ENCODE assay signal across 1 cellular context in the genomic region with DNA sequence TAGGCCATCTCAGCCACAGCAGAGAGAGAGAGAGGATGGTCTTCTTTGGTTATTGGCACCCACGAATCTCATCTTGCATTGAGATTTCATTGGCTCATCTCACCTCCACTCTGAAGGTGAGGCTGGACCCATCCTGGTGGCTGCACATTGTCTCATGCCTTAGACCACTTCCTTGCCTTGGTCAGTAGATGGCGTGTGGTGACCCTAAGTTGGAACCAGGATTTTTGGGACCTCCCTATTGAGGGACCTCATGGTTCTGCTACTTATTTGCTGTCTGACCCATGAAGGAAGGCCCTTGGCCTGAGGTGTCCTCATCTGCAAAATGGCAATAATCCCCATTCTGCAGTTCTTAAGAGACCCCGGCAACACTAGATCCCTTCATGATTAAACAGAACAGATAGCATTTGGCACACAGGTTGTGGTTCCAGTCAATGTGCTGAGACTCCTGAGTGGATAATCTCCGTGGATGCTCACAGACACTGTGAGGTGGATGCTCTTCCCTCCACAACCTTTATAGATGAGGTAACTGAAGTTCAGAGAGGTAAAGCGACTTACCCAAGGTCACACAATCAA.
TF ChIP-seq lines count a peak whose summit lies in the region.

No MANE protein-coding gene starts in this region.

TF ChIP-seq in H1, 55 proteins besides CTCF, POLR2A, EP300 and RAD21 (continued from another document):
- TF ChIP-seq, protein P1, sequence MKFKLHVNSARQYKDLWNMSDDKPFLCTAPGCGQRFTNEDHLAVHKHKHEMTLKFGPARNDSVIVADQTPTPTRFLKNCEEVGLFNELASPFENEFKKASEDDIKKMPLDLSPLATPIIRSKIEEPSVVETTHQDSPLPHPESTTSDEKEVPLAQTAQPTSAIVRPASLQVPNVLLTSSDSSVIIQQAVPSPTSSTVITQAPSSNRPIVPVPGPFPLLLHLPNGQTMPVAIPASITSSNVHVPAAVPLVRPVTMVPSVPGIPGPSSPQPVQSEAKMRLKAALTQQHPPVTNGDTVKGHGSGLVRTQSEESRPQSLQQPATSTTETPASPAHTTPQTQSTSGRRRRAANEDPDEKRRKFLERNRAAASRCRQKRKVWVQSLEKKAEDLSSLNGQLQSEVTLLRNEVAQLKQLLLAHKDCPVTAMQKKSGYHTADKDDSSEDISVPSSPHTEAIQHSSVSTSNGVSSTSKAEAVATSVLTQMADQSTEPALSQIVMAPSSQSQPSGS (IDR thresholded peaks at IDR 0.05; ENCODE audit: low read length), result no peak
- no peak for TF ChIP-seq SIN3A (conservative IDR thresholded peaks at IDR 0.05 in 1 of 2, IDR thresholded peaks at IDR 0.05 in 1 of 2; ENCODE audit: low read depth in 1 of 2, low read length in 2 of 2)
- no peak for TF ChIP-seq NRF1 (IDR thresholded peaks at IDR 0.05; ENCODE audit: low read depth, low read length)
- TF ChIP-seq POLR2AphosphoS5 (IDR thresholded peaks at IDR 0.05; ENCODE audit: low read depth, low read length), result no peak
- no peak for TF ChIP-seq RBBP5 (IDR thresholded peaks at IDR 0.05; ENCODE audit: borderline replicate concordance, low read depth, low read length)
- no peak for TF ChIP-seq BCL11A (IDR thresholded peaks at IDR 0.05; ENCODE audit: low read depth in 2 of 2, low read length in 2 of 2)
- TF ChIP-seq HDAC2 (IDR thresholded peaks at IDR 0.05; ENCODE audit: borderline replicate concordance in 1 of 2, low read depth in 2 of 2, low read length in 2 of 2), result no peak
- TF ChIP-seq BRCA1 (IDR thresholded peaks at IDR 0.05; ENCODE audit: low read depth, low read length), result no peak
- TF ChIP-seq, protein P2, sequence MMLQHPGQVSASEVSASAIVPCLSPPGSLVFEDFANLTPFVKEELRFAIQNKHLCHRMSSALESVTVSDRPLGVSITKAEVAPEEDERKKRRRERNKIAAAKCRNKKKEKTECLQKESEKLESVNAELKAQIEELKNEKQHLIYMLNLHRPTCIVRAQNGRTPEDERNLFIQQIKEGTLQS (IDR thresholded peaks at IDR 0.05; ENCODE audit: insufficient read depth, low read depth, low read length), result no peak
- TF ChIP-seq MAFK (IDR thresholded peaks at IDR 0.05; ENCODE audit: low read depth, low read length), result no peak
- TF ChIP-seq, protein P3, sequence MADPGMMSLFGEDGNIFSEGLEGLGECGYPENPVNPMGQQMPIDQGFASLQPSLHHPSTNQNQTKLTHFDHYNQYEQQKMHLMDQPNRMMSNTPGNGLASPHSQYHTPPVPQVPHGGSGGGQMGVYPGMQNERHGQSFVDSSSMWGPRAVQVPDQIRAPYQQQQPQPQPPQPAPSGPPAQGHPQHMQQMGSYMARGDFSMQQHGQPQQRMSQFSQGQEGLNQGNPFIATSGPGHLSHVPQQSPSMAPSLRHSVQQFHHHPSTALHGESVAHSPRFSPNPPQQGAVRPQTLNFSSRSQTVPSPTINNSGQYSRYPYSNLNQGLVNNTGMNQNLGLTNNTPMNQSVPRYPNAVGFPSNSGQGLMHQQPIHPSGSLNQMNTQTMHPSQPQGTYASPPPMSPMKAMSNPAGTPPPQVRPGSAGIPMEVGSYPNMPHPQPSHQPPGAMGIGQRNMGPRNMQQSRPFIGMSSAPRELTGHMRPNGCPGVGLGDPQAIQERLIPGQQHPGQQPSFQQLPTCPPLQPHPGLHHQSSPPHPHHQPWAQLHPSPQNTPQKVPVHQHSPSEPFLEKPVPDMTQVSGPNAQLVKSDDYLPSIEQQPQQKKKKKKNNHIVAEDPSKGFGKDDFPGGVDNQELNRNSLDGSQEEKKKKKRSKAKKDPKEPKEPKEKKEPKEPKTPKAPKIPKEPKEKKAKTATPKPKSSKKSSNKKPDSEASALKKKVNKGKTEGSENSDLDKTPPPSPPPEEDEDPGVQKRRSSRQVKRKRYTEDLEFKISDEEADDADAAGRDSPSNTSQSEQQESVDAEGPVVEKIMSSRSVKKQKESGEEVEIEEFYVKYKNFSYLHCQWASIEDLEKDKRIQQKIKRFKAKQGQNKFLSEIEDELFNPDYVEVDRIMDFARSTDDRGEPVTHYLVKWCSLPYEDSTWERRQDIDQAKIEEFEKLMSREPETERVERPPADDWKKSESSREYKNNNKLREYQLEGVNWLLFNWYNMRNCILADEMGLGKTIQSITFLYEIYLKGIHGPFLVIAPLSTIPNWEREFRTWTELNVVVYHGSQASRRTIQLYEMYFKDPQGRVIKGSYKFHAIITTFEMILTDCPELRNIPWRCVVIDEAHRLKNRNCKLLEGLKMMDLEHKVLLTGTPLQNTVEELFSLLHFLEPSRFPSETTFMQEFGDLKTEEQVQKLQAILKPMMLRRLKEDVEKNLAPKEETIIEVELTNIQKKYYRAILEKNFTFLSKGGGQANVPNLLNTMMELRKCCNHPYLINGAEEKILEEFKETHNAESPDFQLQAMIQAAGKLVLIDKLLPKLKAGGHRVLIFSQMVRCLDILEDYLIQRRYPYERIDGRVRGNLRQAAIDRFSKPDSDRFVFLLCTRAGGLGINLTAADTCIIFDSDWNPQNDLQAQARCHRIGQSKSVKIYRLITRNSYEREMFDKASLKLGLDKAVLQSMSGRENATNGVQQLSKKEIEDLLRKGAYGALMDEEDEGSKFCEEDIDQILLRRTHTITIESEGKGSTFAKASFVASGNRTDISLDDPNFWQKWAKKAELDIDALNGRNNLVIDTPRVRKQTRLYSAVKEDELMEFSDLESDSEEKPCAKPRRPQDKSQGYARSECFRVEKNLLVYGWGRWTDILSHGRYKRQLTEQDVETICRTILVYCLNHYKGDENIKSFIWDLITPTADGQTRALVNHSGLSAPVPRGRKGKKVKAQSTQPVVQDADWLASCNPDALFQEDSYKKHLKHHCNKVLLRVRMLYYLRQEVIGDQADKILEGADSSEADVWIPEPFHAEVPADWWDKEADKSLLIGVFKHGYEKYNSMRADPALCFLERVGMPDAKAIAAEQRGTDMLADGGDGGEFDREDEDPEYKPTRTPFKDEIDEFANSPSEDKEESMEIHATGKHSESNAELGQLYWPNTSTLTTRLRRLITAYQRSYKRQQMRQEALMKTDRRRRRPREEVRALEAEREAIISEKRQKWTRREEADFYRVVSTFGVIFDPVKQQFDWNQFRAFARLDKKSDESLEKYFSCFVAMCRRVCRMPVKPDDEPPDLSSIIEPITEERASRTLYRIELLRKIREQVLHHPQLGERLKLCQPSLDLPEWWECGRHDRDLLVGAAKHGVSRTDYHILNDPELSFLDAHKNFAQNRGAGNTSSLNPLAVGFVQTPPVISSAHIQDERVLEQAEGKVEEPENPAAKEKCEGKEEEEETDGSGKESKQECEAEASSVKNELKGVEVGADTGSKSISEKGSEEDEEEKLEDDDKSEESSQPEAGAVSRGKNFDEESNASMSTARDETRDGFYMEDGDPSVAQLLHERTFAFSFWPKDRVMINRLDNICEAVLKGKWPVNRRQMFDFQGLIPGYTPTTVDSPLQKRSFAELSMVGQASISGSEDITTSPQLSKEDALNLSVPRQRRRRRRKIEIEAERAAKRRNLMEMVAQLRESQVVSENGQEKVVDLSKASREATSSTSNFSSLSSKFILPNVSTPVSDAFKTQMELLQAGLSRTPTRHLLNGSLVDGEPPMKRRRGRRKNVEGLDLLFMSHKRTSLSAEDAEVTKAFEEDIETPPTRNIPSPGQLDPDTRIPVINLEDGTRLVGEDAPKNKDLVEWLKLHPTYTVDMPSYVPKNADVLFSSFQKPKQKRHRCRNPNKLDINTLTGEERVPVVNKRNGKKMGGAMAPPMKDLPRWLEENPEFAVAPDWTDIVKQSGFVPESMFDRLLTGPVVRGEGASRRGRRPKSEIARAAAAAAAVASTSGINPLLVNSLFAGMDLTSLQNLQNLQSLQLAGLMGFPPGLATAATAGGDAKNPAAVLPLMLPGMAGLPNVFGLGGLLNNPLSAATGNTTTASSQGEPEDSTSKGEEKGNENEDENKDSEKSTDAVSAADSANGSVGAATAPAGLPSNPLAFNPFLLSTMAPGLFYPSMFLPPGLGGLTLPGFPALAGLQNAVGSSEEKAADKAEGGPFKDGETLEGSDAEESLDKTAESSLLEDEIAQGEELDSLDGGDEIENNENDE (IDR thresholded peaks at IDR 0.05; ENCODE audit: insufficient replicate concordance, low read length), result no peak
- no peak for TF ChIP-seq CREB1 (IDR thresholded peaks at IDR 0.05)
- TF ChIP-seq ZNF274 (IDR thresholded peaks at IDR 0.05; ENCODE audit: borderline replicate concordance, extremely low read depth, low read length), result no peak
- no peak for TF ChIP-seq ASH2L (IDR thresholded peaks at IDR 0.05; ENCODE audit: low read length)
- no peak for TF ChIP-seq CBX5 (IDR thresholded peaks at IDR 0.05; ENCODE audit: low read depth, low read length)
- TF ChIP-seq JUN (IDR thresholded peaks at IDR 0.05; ENCODE audit: low read depth, low read length), result no peak
- TF ChIP-seq CHD1 (IDR thresholded peaks at IDR 0.05; ENCODE audit: low read depth, low read length), result no peak
